In the genomic region with DNA sequence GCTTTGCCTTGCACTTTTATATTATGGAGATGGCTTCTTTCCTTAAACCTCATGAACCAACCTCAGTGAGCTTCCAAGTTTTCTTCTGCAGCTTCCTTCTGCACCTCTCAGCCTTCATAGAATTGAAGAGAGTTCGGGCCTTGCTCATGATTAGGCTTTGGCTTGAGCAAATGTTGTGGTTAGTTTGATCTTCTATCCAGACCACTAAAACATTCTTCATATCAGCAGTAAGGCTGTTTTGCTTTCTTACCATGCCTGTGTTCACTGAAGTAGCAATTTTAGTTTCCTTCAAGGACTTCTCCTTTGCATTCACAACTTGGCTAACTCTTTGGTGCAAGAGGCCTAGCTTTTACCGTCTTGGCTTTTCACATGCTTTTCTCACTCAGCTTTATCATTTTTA, we compare ENCODE assay signal across 1 cellular context.
TF ChIP-seq lines count a peak whose summit lies in the region.

No MANE protein-coding gene starts in this region.

TF ChIP-seq in HepG2, 621 proteins besides CTCF, POLR2A, EP300 and RAD21 (continued from another document):
- TF ChIP-seq, protein P1, sequence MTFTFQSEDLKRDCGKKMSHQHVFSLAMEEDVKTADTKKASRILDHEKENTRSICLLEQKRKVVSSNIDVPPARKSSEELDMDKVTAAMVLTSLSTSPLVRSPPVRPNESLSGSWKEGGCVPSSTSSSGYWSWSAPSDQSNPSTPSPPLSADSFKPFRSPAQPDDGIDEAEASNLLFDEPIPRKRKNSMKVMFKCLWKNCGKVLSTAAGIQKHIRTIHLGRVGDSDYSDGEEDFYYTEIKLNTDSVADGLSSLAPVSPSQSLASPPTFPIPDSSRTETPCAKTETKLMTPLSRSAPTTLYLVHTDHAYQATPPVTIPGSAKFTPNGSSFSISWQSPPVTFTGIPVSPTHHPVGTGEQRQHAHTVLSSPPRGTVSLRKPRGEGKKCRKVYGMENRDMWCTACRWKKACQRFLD (CRISPR knock-in tag; IDR thresholded peaks at IDR 0.05; ENCODE audit: borderline replicate concordance) = no peak
- TF ChIP-seq CC2D1A (CRISPR knock-in tag; IDR thresholded peaks at IDR 0.05) = no peak
- TF ChIP-seq ZKSCAN1 (IDR thresholded peaks at IDR 0.05; ENCODE audit: low read length) = no peak
- TF ChIP-seq ZNF230 (CRISPR knock-in tag; IDR thresholded peaks at IDR 0.05) = no peak
- TF ChIP-seq, protein P2, sequence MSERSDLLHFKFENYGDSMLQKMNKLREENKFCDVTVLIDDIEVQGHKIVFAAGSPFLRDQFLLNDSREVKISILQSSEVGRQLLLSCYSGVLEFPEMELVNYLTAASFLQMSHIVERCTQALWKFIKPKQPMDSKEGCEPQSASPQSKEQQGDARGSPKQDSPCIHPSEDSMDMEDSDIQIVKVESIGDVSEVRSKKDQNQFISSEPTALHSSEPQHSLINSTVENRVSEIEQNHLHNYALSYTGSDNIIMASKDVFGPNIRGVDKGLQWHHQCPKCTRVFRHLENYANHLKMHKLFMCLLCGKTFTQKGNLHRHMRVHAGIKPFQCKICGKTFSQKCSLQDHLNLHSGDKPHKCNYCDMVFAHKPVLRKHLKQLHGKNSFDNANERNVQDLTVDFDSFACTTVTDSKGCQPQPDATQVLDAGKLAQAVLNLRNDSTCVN (CRISPR knock-in tag; IDR thresholded peaks at IDR 0.05; ENCODE audit: borderline replicate concordance) = no peak
- no peak for TF ChIP-seq REPIN1 (CRISPR knock-in tag; IDR thresholded peaks at IDR 0.05; ENCODE audit: borderline replicate concordance, low read depth)
